1 cellular context compared by ENCODE assay signal in the genomic region with DNA sequence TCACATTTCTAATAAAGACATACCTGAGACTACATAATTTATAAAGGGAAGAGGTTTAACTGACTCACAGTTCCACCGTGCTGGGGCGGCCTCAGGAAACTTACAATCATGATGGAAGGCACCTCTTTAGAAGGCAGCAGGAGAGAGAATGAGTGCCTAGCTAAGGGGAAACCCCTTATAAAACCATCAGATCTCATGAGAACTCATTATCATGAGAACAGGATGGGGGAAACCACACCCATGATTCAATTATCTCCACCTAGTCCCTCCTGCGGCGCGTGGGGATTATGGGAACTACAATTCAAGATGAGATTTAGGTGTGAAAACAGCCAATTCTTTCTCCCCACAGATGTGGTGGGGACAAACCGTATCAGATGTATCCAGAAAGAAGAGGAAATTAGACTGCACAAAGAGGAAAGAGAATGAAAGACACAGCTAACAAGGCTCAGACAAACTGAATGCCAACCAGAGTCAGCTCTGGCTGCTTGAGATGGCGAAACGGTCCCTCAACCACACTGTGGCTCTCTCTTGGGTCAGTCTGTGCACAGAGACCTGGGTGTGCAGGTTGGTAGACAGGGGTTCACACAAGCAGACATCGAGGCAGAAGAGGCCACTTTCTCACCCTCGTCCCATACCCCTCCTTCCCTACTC.
TF ChIP-seq lines count a peak whose summit lies in the region.

No MANE protein-coding gene starts in this region.

TF ChIP-seq in GM23338, 12 proteins besides CTCF, POLR2A, EP300 and RAD21 (continued from another document):
- TF ChIP-seq, protein P1, sequence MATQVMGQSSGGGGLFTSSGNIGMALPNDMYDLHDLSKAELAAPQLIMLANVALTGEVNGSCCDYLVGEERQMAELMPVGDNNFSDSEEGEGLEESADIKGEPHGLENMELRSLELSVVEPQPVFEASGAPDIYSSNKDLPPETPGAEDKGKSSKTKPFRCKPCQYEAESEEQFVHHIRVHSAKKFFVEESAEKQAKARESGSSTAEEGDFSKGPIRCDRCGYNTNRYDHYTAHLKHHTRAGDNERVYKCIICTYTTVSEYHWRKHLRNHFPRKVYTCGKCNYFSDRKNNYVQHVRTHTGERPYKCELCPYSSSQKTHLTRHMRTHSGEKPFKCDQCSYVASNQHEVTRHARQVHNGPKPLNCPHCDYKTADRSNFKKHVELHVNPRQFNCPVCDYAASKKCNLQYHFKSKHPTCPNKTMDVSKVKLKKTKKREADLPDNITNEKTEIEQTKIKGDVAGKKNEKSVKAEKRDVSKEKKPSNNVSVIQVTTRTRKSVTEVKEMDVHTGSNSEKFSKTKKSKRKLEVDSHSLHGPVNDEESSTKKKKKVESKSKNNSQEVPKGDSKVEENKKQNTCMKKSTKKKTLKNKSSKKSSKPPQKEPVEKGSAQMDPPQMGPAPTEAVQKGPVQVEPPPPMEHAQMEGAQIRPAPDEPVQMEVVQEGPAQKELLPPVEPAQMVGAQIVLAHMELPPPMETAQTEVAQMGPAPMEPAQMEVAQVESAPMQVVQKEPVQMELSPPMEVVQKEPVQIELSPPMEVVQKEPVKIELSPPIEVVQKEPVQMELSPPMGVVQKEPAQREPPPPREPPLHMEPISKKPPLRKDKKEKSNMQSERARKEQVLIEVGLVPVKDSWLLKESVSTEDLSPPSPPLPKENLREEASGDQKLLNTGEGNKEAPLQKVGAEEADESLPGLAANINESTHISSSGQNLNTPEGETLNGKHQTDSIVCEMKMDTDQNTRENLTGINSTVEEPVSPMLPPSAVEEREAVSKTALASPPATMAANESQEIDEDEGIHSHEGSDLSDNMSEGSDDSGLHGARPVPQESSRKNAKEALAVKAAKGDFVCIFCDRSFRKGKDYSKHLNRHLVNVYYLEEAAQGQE (IDR thresholded peaks at IDR 0.05; ENCODE audit: unreplicated experiment) = no peak
- TF ChIP-seq EZH2phosphoT487 (IDR thresholded peaks at IDR 0.05; ENCODE audit: unreplicated experiment) (no peak), CREB1 (CRISPR knock-in tag; IDR thresholded peaks at IDR 0.05; ENCODE audit: low read depth) (no peak), EZH2 (IDR thresholded peaks at IDR 0.05; ENCODE audit: low read depth, unreplicated experiment) (no peak), ZNF114 (CRISPR knock-in tag; IDR thresholded peaks at IDR 0.05) (no peak), STAT1 (IDR thresholded peaks at IDR 0.05; ENCODE audit: unreplicated experiment) (no peak), JUNB (IDR thresholded peaks at IDR 0.05; ENCODE audit: unreplicated experiment) (no peak), ZNF331 (CRISPR knock-in tag; IDR thresholded peaks at IDR 0.05; ENCODE audit: low read depth) (no peak), NANOG (IDR thresholded peaks at IDR 0.05; ENCODE audit: borderline replicate concordance) (no peak)
- TF ChIP-seq, protein P2, sequence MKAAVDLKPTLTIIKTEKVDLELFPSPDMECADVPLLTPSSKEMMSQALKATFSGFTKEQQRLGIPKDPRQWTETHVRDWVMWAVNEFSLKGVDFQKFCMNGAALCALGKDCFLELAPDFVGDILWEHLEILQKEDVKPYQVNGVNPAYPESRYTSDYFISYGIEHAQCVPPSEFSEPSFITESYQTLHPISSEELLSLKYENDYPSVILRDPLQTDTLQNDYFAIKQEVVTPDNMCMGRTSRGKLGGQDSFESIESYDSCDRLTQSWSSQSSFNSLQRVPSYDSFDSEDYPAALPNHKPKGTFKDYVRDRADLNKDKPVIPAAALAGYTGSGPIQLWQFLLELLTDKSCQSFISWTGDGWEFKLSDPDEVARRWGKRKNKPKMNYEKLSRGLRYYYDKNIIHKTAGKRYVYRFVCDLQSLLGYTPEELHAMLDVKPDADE (IDR thresholded peaks at IDR 0.05) = no peak
